Comparison of ENCODE assay signal across 22 cellular contexts in genomic region chr4:13368262-13368661, GRCh38.
"Had no signal": no experiment of that assay in that cellular context is flagged by ENCODE, and none has a peak within 500 bp of the region (broad histone marks: within the 10 kb centered on the region; RNA-seq: fewer than 3 reads in every experiment).

No MANE protein-coding gene starts in this region.

- H2AFZ ChIP-seq: neural progenitor cell had no signal

- H3K27ac Mint-ChIP-seq: activated naive CD4-positive, alpha-beta T cell treated with anti-CD3 and anti-CD28 coated beads, Interleukin-2, amount 50 U/mL, for 24 hours; dendritic cell treated with granulocyte-macrophage colony-stimulating factor and Interleukin-4, amounts not matched to agents 40 ng/mL and 50 ng/mL, for 4 days; neural progenitor cell; stimulated activated naive CD8-positive, alpha-beta T cell treated with anti-CD3 and anti-CD28 coated beads, Interleukin-15, Interleukin-2, amounts not matched to agents 100 ng/mL and 50 ng/mL, for 24 hours; T-helper 1 cell treated with Interleukin-12 subunit alpha and Interleukin-12 subunit beta and Interleukin-4 antibody, amounts not matched to agents 30 μg/mL and 1 μg/mL, for 36 hours had no signal

- H3K4me2 ChIP-seq: neural progenitor cell had no signal

- ATAC-seq: gastrocnemius medialis, mucosa of descending colon, right cardiac atrium had no signal

- H3K27me3 ChIP-seq: esophagus squamous epithelium, gastrocnemius medialis, neural progenitor cell, tibial nerve, uterus had no signal

- H3K27me3 Mint-ChIP-seq: activated naive CD4-positive, alpha-beta T cell treated with anti-CD3 and anti-CD28 coated beads, Interleukin-2, amount 50 U/mL, for 24 hours; dendritic cell treated with granulocyte-macrophage colony-stimulating factor and Interleukin-4, amounts not matched to agents 40 ng/mL and 50 ng/mL, for 4 days; naive B cell; stimulated activated naive CD8-positive, alpha-beta T cell treated with anti-CD3 and anti-CD28 coated beads, Interleukin-15, Interleukin-2, amounts not matched to agents 100 ng/mL and 50 ng/mL, for 24 hours had no signal

- H3K4me1 Mint-ChIP-seq: activated naive CD4-positive, alpha-beta T cell treated with anti-CD3 and anti-CD28 coated beads, Interleukin-2, amount 50 U/mL, for 24 hours; naive B cell; neural progenitor cell had no signal

- H3K36me3 ChIP-seq: gastrocnemius medialis, neural progenitor cell, prostate gland, uterus had no signal

- H3K9ac ChIP-seq: neural progenitor cell had no signal

- H3K4me3 Mint-ChIP-seq: activated naive CD4-positive, alpha-beta T cell treated with anti-CD3 and anti-CD28 coated beads, Interleukin-2, amount 50 U/mL, for 24 hours; dendritic cell treated with granulocyte-macrophage colony-stimulating factor and Interleukin-4, amounts not matched to agents 40 ng/mL and 50 ng/mL, for 4 days; naive B cell; neural progenitor cell; stimulated activated naive CD8-positive, alpha-beta T cell treated with anti-CD3 and anti-CD28 coated beads, Interleukin-15, Interleukin-2, amounts not matched to agents 100 ng/mL and 50 ng/mL, for 24 hours; T-helper 1 cell treated with Interleukin-12 subunit alpha and Interleukin-12 subunit beta and Interleukin-4 antibody, amounts not matched to agents 30 μg/mL and 1 μg/mL, for 36 hours had no signal

- H3K9me3 ChIP-seq: esophagus squamous epithelium, gastrocnemius medialis, left ventricle myocardium inferior, mucosa of descending colon, prostate gland, tibial nerve, uterus had no signal

- H3K4me3 ChIP-seq: esophagus squamous epithelium, gastrocnemius medialis, left ventricle myocardium inferior, mucosa of descending colon, neural progenitor cell, prostate gland, tibial nerve, uterus had no signal

- H3K27ac ChIP-seq: esophagus squamous epithelium, gastrocnemius medialis, left ventricle myocardium inferior, neural progenitor cell, prostate gland, tibial nerve, uterus had no signal

- DNase-seq: activated CD4-positive, alpha-beta T cell treated with anti-CD3 and anti-CD28 coated beads, Interleukin-2, amount 50 U/mL, for 48 hours; activated gamma-delta T cell; effector memory CD4-positive, alpha-beta T cell; esophagus squamous epithelium; gastrocnemius medialis; head of caudate nucleus; left ventricle myocardium inferior; mammary epithelial cell; mucosa of descending colon; naive B cell; right cardiac atrium; small intestine; stimulated activated CD4-positive, alpha-beta T cell treated with anti-CD3 and anti-CD28 coated beads, Interleukin-15, amount 100 ng/mL, for 24 hours; stimulated activated CD4-positive, alpha-beta T cell treated with anti-CD3 and anti-CD28 coated beads, Interleukin-2, amount 100 ng/mL, for 48 hours; uterus had no signal

- H3K9me3 Mint-ChIP-seq: activated naive CD4-positive, alpha-beta T cell treated with anti-CD3 and anti-CD28 coated beads, Interleukin-2, amount 50 U/mL, for 24 hours; dendritic cell treated with granulocyte-macrophage colony-stimulating factor and Interleukin-4, amounts not matched to agents 40 ng/mL and 50 ng/mL, for 4 days; naive B cell; neural progenitor cell; stimulated activated naive CD8-positive, alpha-beta T cell treated with anti-CD3 and anti-CD28 coated beads, Interleukin-15, Interleukin-2, amounts not matched to agents 100 ng/mL and 50 ng/mL, for 24 hours; T-helper 1 cell treated with Interleukin-12 subunit alpha and Interleukin-12 subunit beta and Interleukin-4 antibody, amounts not matched to agents 30 μg/mL and 1 μg/mL, for 36 hours had no signal

- H3K4me1 ChIP-seq: esophagus squamous epithelium, gastrocnemius medialis, neural progenitor cell, prostate gland, uterus had no signal
